Comparison of ENCODE assay signal across 9 cellular contexts in genomic region chr10:125152646-125153368, GRCh38. TPM values are rescaled to one million over a fixed set of nuclear protein-coding genes. Genes with fewer than 3 reads are reported as not detected.
DNase-seq lines count a peak whose midpoint lies in the region; ATAC-seq and TF ChIP-seq lines count a peak whose summit lies in the region.
"Had no signal": no experiment of that assay in that cellular context is flagged by ENCODE, and none has a peak within 500 bp of the region (broad histone marks: within the 10 kb centered on the region; RNA-seq: fewer than 3 reads in every experiment).

No MANE protein-coding gene starts in this region.

- H3K27ac ChIP-seq in iPS DF 6.9 (ENCODE audit: low read length) (peak overlapping the region; percentile 5), psoas muscle (peak overlapping the region; percentile 98)

- H3K27me3 Mint-ChIP-seq in activated T-helper 17 cell treated with anti-CD3 and anti-CD28 coated beads, Interleukin-2, amount 50 U/mL, for 72 hours: peaks cover 56% of the 10 kb centered on the region

- peak; percentile 20 for DNase-seq in DMS79 treated with DMSO at 0.1 percent for 48 hours (lab: John Stamatoyannopoulos, UW)
- peak; percentile 60 for DNase-seq in brain pericyte (ENCODE audit: low read depth, low spot score)
- no peak for DNase-seq in iPS DF 6.9 (ENCODE audit: low read depth, low spot score)
- DNase-seq in psoas muscle: peak; percentile 54 to 84
- no peak for DNase-seq in NOMO-1 (lab: John Stamatoyannopoulos, UW; ENCODE audit: unreplicated experiment in 2 of 2)
- no peak for DNase-seq in epidermal melanocyte (ENCODE audit: insufficient read length, low spot score)
- DNase-seq: activated naive CD8-positive, alpha-beta T cell treated with anti-CD3 and anti-CD28 coated beads for 36 hours had no signal

- peaks cover 29% of the 10 kb centered on the region for H3K4me1 ChIP-seq in iPS DF 6.9 (ENCODE audit: control insufficient read depth, insufficient read depth, low read length)
- H3K4me1 ChIP-seq in psoas muscle: peaks cover 90% of the 10 kb centered on the region

- no peaks in the 10 kb centered on the region for H3K9me3 ChIP-seq in iPS DF 6.9 (ENCODE audit: control insufficient read depth, insufficient read depth, low read length)
- no peaks in the 10 kb centered on the region for H3K9me3 ChIP-seq in psoas muscle

- H3K4me3 ChIP-seq in iPS DF 6.9 (ENCODE audit: low read length): no peak overlapping the region
- peak overlapping the region; percentile 31 for H3K4me3 ChIP-seq in psoas muscle

- no peak for TF ChIP-seq CTCF in psoas muscle (IDR thresholded peaks at IDR 0.05)

- ATAC-seq in psoas muscle (peak; percentile 19 to 61 (median 57)), HG03460 (IDR thresholded peaks at IDR 0.05; ENCODE audit: unreplicated experiment) (no peak)
- no peak for ATAC-seq in activated T-helper 17 cell treated with anti-CD3 and anti-CD28 coated beads, Interleukin-2, amount 50 U/mL, for 72 hours (replicated peaks)

- H3K4me3 Mint-ChIP-seq in activated T-helper 17 cell treated with anti-CD3 and anti-CD28 coated beads, Interleukin-2, amount 50 U/mL, for 72 hours: no peak overlapping the region
- H3K4me3 Mint-ChIP-seq: activated naive CD8-positive, alpha-beta T cell treated with anti-CD3 and anti-CD28 coated beads for 36 hours had no signal

- H3K27me3 ChIP-seq in iPS DF 6.9 (ENCODE audit: control insufficient read depth, insufficient read depth, low read length) (no peaks in the 10 kb centered on the region), psoas muscle (ENCODE audit: insufficient read depth in 3 of 3, low read length in 2 of 3) (no peaks in the 10 kb centered on the region)

- no CpG with 5 or more reads among the region's 16 CpGs for WGBS in iPS DF 6.9 (ENCODE audit: insufficient coverage, insufficient read length)
- WGBS in psoas muscle, 3 donors: 28 to 37% (median 32%) methylated on average over 16 of the region's 16 CpGs

- H3K27ac Mint-ChIP-seq in activated T-helper 17 cell treated with anti-CD3 and anti-CD28 coated beads, Interleukin-2, amount 50 U/mL, for 72 hours: no peak overlapping the region
- H3K27ac Mint-ChIP-seq: activated naive CD8-positive, alpha-beta T cell treated with anti-CD3 and anti-CD28 coated beads for 36 hours had no signal

- H3K36me3 ChIP-seq in iPS DF 6.9 (ENCODE audit: control insufficient read depth, insufficient read depth, low read length): 0 out of 2 replicates have a peak, but pooled peaks cover 6% of the 10 kb centered on the region
- H3K36me3 ChIP-seq in psoas muscle (ENCODE audit: insufficient read depth in 1 of 2, low read depth in 1 of 2): no peaks in the 10 kb centered on the region

- intact Hi-C loops in psoas muscle (cut with DNase I): loop anchor here in 1 of 2 donors (5.0 kb wide), 1 partner anchor 71 kb away; no protein-coding TSS in a partner anchor

- H3K9me3 Mint-ChIP-seq in activated T-helper 17 cell treated with anti-CD3 and anti-CD28 coated beads, Interleukin-2, amount 50 U/mL, for 72 hours: no peaks in the 10 kb centered on the region
- H3K9me3 Mint-ChIP-seq: activated naive CD8-positive, alpha-beta T cell treated with anti-CD3 and anti-CD28 coated beads for 36 hours had no signal

- no peaks in the 10 kb centered on the region for H3K36me3 Mint-ChIP-seq in activated T-helper 17 cell treated with anti-CD3 and anti-CD28 coated beads, Interleukin-2, amount 50 U/mL, for 72 hours (ENCODE audit: low read depth)
- H3K36me3 Mint-ChIP-seq: activated naive CD8-positive, alpha-beta T cell treated with anti-CD3 and anti-CD28 coated beads for 36 hours had no signal

- no peaks in the 10 kb centered on the region for H3K4me1 Mint-ChIP-seq in activated T-helper 17 cell treated with anti-CD3 and anti-CD28 coated beads, Interleukin-2, amount 50 U/mL, for 72 hours
- H3K4me1 Mint-ChIP-seq: activated naive CD8-positive, alpha-beta T cell treated with anti-CD3 and anti-CD28 coated beads for 36 hours had no signal

RNA-seq across cellular contexts. Expression of gene CTBP2, which starts 7.6 kb away (rescaled TPM):
- 10 to 100 TPM; 31.8 to 49.8 (median 33.8) TPM for total RNA-seq in psoas muscle
- polyA plus RNA-seq in psoas muscle: 10 to 100 TPM; 14.7 to 41.8 (median 15.2) TPM
- total RNA-seq in activated T-helper 17 cell treated with anti-CD3 and anti-CD28 coated beads, Interleukin-2, amount 50 U/mL, for 72 hours: 1 to 10 TPM in 1 of 2 donors, under 1 TPM in 1; 0.74 to 1.1 TPM

Comparison
In these comparisons a context has a peak if more than half of its experiments do, and no peak if none do; other contexts are left out.
1. DNase-seq: peak in DMS79 treated with DMSO at 0.1 percent for 48 hours (single experiment), brain pericyte (single experiment) and psoas muscle (2 of 2); none in iPS DF 6.9 (single experiment), NOMO-1 (0 of 2) and epidermal melanocyte (single experiment).
2. ATAC-seq: peak in psoas muscle (4 of 4); none in activated T-helper 17 cell treated with anti-CD3 and anti-CD28 coated beads, Interleukin-2, amount 50 U/mL, for 72 hours (single experiment) and HG03460 (single experiment).
3. RNA of gene CTBP2, which starts 7.6 kb away (total RNA-seq): 31.8 to 49.8 TPM in psoas muscle; 0.74 to 1.1 TPM in activated T-helper 17 cell treated with anti-CD3 and anti-CD28 coated beads, Interleukin-2, amount 50 U/mL, for 72 hours; every median in the first group is over 10 times any median in the second.